In the genomic region with DNA sequence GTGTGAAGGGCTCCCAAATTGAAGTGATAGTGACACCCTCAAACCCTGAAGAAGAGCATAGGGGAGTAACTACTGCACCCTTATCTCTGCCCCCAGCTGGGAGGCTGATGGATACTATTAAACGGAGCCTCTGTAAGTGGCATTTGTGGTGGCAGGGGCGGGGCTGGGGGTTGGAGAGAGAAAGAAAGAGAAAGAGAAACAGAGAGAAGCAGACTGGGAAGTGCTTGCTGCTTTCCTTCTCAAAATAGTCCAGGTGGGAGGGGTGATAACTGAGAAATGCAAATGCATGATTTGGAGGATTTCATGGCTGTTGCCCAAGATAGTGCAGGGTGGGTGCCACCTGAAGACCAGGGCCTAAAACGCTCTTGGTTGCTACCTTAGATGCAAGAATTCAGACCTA, we compare ENCODE assay signal across 1 cellular context.
A peak's percentile ranks its signal among the peaks of the same experiment; 100 is the strongest.
TF ChIP-seq lines count a peak whose summit lies in the region.

No MANE protein-coding gene starts in this region.

TF ChIP-seq in GM12878, 131 proteins besides CTCF, POLR2A, EP300 and RAD21 (continued from another document):
- TF ChIP-seq POU2F2 (IDR thresholded peaks at IDR 0.05; ENCODE audit: borderline replicate concordance, low read depth, low read length) (peak; percentile 91; the same call in 2 of the 3 replicates), NBN (IDR thresholded peaks at IDR 0.05) (no peak), NRF1 (conservative IDR thresholded peaks at IDR 0.05; ENCODE audit: low read depth, low read length) (no peak), DPF2 (IDR thresholded peaks at IDR 0.05) (no peak), ZSCAN29 (IDR thresholded peaks at IDR 0.05) (no peak), POLR2AphosphoS5 (IDR thresholded peaks at IDR 0.05; ENCODE audit: low read length) (no peak), MEF2A (IDR thresholded peaks at IDR 0.05; ENCODE audit: insufficient read depth, low read depth, low read length) (peak; percentile 53; the same call in 1 of the 2 replicates), IKZF1 (conservative IDR thresholded peaks at IDR 0.05) (0 out of 2 replicates have a peak, but pooled peaks have one; percentile 31), SPI1 (IDR thresholded peaks at IDR 0.05; ENCODE audit: borderline replicate concordance, insufficient read depth, low read depth, low read length) (peak; percentile 13; the same call in 1 of the 2 replicates), IKZF2 (IDR thresholded peaks at IDR 0.05) (peak; percentile 21 to 42; a peak in 1 of 4 replicates), NR2C2 (IDR thresholded peaks at IDR 0.05; ENCODE audit: borderline replicate concordance, control insufficient read depth, insufficient read length, low read depth) (no peak), SREBF1 (IDR thresholded peaks at IDR 0.05; ENCODE audit: low read length) (no peak), RAD51 (IDR thresholded peaks at IDR 0.05) (no peak)
- TF ChIP-seq, protein P1, sequence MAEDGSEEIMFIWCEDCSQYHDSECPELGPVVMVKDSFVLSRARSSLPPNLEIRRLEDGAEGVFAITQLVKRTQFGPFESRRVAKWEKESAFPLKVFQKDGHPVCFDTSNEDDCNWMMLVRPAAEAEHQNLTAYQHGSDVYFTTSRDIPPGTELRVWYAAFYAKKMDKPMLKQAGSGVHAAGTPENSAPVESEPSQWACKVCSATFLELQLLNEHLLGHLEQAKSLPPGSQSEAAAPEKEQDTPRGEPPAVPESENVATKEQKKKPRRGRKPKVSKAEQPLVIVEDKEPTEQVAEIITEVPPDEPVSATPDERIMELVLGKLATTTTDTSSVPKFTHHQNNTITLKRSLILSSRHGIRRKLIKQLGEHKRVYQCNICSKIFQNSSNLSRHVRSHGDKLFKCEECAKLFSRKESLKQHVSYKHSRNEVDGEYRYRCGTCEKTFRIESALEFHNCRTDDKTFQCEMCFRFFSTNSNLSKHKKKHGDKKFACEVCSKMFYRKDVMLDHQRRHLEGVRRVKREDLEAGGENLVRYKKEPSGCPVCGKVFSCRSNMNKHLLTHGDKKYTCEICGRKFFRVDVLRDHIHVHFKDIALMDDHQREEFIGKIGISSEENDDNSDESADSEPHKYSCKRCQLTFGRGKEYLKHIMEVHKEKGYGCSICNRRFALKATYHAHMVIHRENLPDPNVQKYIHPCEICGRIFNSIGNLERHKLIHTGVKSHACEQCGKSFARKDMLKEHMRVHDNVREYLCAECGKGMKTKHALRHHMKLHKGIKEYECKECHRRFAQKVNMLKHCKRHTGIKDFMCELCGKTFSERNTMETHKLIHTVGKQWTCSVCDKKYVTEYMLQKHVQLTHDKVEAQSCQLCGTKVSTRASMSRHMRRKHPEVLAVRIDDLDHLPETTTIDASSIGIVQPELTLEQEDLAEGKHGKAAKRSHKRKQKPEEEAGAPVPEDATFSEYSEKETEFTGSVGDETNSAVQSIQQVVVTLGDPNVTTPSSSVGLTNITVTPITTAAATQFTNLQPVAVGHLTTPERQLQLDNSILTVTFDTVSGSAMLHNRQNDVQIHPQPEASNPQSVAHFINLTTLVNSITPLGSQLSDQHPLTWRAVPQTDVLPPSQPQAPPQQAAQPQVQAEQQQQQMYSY (CRISPR knock-in tag; IDR thresholded peaks at IDR 0.05), result no peak
- TF ChIP-seq, protein P2, sequence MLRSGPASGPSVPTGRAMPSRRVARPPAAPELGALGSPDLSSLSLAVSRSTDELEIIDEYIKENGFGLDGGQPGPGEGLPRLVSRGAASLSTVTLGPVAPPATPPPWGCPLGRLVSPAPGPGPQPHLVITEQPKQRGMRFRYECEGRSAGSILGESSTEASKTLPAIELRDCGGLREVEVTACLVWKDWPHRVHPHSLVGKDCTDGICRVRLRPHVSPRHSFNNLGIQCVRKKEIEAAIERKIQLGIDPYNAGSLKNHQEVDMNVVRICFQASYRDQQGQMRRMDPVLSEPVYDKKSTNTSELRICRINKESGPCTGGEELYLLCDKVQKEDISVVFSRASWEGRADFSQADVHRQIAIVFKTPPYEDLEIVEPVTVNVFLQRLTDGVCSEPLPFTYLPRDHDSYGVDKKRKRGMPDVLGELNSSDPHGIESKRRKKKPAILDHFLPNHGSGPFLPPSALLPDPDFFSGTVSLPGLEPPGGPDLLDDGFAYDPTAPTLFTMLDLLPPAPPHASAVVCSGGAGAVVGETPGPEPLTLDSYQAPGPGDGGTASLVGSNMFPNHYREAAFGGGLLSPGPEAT (IDR thresholded peaks at IDR 0.05; ENCODE audit: low read depth), result no peak
- TF ChIP-seq, protein P3, sequence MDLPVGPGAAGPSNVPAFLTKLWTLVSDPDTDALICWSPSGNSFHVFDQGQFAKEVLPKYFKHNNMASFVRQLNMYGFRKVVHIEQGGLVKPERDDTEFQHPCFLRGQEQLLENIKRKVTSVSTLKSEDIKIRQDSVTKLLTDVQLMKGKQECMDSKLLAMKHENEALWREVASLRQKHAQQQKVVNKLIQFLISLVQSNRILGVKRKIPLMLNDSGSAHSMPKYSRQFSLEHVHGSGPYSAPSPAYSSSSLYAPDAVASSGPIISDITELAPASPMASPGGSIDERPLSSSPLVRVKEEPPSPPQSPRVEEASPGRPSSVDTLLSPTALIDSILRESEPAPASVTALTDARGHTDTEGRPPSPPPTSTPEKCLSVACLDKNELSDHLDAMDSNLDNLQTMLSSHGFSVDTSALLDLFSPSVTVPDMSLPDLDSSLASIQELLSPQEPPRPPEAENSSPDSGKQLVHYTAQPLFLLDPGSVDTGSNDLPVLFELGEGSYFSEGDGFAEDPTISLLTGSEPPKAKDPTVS (IDR thresholded peaks at IDR 0.05; ENCODE audit: low read depth, low read length), result no peak
- TF ChIP-seq, protein P4, sequence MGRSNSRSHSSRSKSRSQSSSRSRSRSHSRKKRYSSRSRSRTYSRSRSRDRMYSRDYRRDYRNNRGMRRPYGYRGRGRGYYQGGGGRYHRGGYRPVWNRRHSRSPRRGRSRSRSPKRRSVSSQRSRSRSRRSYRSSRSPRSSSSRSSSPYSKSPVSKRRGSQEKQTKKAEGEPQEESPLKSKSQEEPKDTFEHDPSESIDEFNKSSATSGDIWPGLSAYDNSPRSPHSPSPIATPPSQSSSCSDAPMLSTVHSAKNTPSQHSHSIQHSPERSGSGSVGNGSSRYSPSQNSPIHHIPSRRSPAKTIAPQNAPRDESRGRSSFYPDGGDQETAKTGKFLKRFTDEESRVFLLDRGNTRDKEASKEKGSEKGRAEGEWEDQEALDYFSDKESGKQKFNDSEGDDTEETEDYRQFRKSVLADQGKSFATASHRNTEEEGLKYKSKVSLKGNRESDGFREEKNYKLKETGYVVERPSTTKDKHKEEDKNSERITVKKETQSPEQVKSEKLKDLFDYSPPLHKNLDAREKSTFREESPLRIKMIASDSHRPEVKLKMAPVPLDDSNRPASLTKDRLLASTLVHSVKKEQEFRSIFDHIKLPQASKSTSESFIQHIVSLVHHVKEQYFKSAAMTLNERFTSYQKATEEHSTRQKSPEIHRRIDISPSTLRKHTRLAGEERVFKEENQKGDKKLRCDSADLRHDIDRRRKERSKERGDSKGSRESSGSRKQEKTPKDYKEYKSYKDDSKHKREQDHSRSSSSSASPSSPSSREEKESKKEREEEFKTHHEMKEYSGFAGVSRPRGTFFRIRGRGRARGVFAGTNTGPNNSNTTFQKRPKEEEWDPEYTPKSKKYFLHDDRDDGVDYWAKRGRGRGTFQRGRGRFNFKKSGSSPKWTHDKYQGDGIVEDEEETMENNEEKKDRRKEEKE (IDR thresholded peaks at IDR 0.05), result no peak
